Comparison of ENCODE assay signal across 7 cellular contexts in genomic region chr19:1019980-1020867, GRCh38. TPM values are rescaled to one million over a fixed set of nuclear protein-coding genes. Genes with fewer than 3 reads are reported as not detected.
DNase-seq lines count a peak whose midpoint lies in the region; ATAC-seq and TF ChIP-seq lines count a peak whose summit lies in the region.
"Had no signal": no experiment of that assay in that cellular context is flagged by ENCODE, and none has a peak within 500 bp of the region (broad histone marks: within the 10 kb centered on the region; RNA-seq: fewer than 3 reads in every experiment).

No MANE protein-coding gene starts in this region.

- H3K4me2 ChIP-seq in smooth muscle cell, result peak overlapping the region; percentile 96

- H3K9ac ChIP-seq in endodermal cell (ENCODE audit: extremely low read depth, low read length, poor library complexity, severe bottlenecking), result peak overlapping the region; percentile 93
- peak overlapping the region; percentile 97 for H3K9ac ChIP-seq in smooth muscle cell (ENCODE audit: low read depth)

- H3K4me1 ChIP-seq in endodermal cell (ENCODE audit: control insufficient read depth, insufficient read depth, low read length), result peaks cover 13% of the 10 kb centered on the region
- peaks cover 27% of the 10 kb centered on the region for H3K4me1 ChIP-seq in smooth muscle cell (ENCODE audit: low read depth)

- peaks cover 54% of the 10 kb centered on the region for H3K79me2 ChIP-seq in smooth muscle cell (ENCODE audit: low read depth)

- H3K27me3 ChIP-seq in endodermal cell (ENCODE audit: control insufficient read depth, insufficient read depth, low read length, poor library complexity, severe bottlenecking), result no peaks in the 10 kb centered on the region
- H3K27me3 ChIP-seq in smooth muscle cell (ENCODE audit: low read depth), result no peaks in the 10 kb centered on the region

- peaks cover 10% of the 10 kb centered on the region for H3F3A ChIP-seq in smooth muscle cell (ENCODE audit: low read depth)

- peak; percentile 67 for DNase-seq in Right ventricle myocardium superior
- DNase-seq in left cardiac atrium, result no peak
- no peak for DNase-seq in endodermal cell
- no peak for DNase-seq in smooth muscle cell (lab: John Stamatoyannopoulos, UW; ENCODE audit: unreplicated experiment)
- DNase-seq in NCI-H2227 treated with DMSO at 0.1 percent for 48 hours (lab: John Stamatoyannopoulos, UW), result no peak
- no peak for DNase-seq in NCI-H524 (lab: John Stamatoyannopoulos, UW)

- no peak overlapping the region for H2AFZ ChIP-seq in smooth muscle cell (ENCODE audit: low read depth)

- H3K27ac ChIP-seq in endodermal cell (ENCODE audit: low read depth, low read length) (peak overlapping the region; percentile 99), smooth muscle cell (ENCODE audit: low read depth) (peak overlapping the region; percentile 95)

- H3K27ac Mint-ChIP-seq in endodermal cell, result peak overlapping the region; percentile 90

- H3K4me3 Mint-ChIP-seq in endodermal cell, result peak overlapping the region; percentile 89

- H3K4me1 Mint-ChIP-seq in endodermal cell, result peaks cover 7% of the 10 kb centered on the region

- no peak for ATAC-seq in Right ventricle myocardium superior (ENCODE audit: poor library complexity)
- no peak for ATAC-seq in left cardiac atrium

- H3K9me3 ChIP-seq in endodermal cell (ENCODE audit: control insufficient read depth, low read length) (no peaks in the 10 kb centered on the region), smooth muscle cell (replicated peaks; ENCODE audit: low read depth) (no peaks in the 10 kb centered on the region)

- intact Hi-C loops in Right ventricle myocardium superior (cut with DNase I) (loop anchor here (5.0 to 10.0 kb wide), 2 partner anchors 82 to 215 kb away; partner anchors contain the start of genes CBARP and GPX4), left cardiac atrium (cut with DNase I) (no loop called here)

- no peaks in the 10 kb centered on the region for H3K9me3 Mint-ChIP-seq in endodermal cell

- H3K27me3 Mint-ChIP-seq in endodermal cell (ENCODE audit: insufficient read depth), result peaks cover 1% of the 10 kb centered on the region

- H3K4me3 ChIP-seq in endodermal cell (ENCODE audit: low read length), result peak overlapping the region; percentile 92
- H3K4me3 ChIP-seq in smooth muscle cell, result peak overlapping the region; percentile 87

- no peaks in the 10 kb centered on the region for H3K36me3 Mint-ChIP-seq in endodermal cell (ENCODE audit: low read depth)

- 6 to 12% methylated on average over 22 to 60 of the region's 60 CpGs for WGBS in endodermal cell (ENCODE audit: insufficient coverage in 1 of 2, insufficient read length in 1 of 2), 2 experiments
- 6% methylated on average over 40 of the region's 60 CpGs for WGBS in smooth muscle cell (ENCODE audit: low lambda C conversion rate)

- H3K36me3 ChIP-seq in endodermal cell (ENCODE audit: control insufficient read depth, insufficient read depth, low read length) (peaks cover 8% of the 10 kb centered on the region), smooth muscle cell (ENCODE audit: low read depth) (no peaks in the 10 kb centered on the region)

- H4K20me1 ChIP-seq in smooth muscle cell (ENCODE audit: low read depth), result peaks cover 54% of the 10 kb centered on the region

- no peak for TF ChIP-seq CTCF in endodermal cell (conservative IDR thresholded peaks at IDR 0.05)
- no peak for TF ChIP-seq CTCF in smooth muscle cell (IDR thresholded peaks at IDR 0.05; ENCODE audit: borderline replicate concordance, insufficient read depth, poor library complexity, severe bottlenecking)

RNA-seq across cellular contexts. Expression of gene TMEM259, which starts 0.7 kb away (rescaled TPM):
- total RNA-seq in Right ventricle myocardium superior (109 TPM), left cardiac atrium (100 to 1,000 TPM; 110 to 144 TPM), endodermal cell (100 to 1,000 TPM; 157 to 176 TPM), smooth muscle cell (112 and 133 TPM in 2 replicates)
- polyA plus RNA-seq in endodermal cell (2013, experiment 1 of 2), result 146 TPM
- 122 TPM for polyA plus RNA-seq in endodermal cell (2013, experiment 2 of 2)
- polyA plus RNA-seq in smooth muscle cell, result 232 and 301 TPM in 2 replicates

RNA-seq across cellular contexts. Expression of gene RNU6-2, which starts 1.1 kb away (rescaled TPM):
- not detected for total RNA-seq in Right ventricle myocardium superior
- total RNA-seq in left cardiac atrium, result not detected
- total RNA-seq in endodermal cell, result not detected
- polyA plus RNA-seq in endodermal cell (2013, experiment 1 of 2), result under 0.01 TPM
- under 0.01 TPM for polyA plus RNA-seq in endodermal cell (2013, experiment 2 of 2)
- not detected in 2 replicates for total RNA-seq in smooth muscle cell
- polyA plus RNA-seq in smooth muscle cell, result not detected in 2 replicates
- total RNA-seq: renal cortical epithelial cell had no signal

RNA-seq across cellular contexts. Expression of gene CNN2, which starts 6.2 kb away (rescaled TPM):
- total RNA-seq in Right ventricle myocardium superior (69.8 TPM), left cardiac atrium (10 to 100 TPM; 74.4 to 83.8 TPM), endodermal cell (100 to 1,000 TPM; 426 to 469 TPM), smooth muscle cell (150 and 155 TPM in 2 replicates)
- 225 TPM for polyA plus RNA-seq in endodermal cell (2013, experiment 1 of 2)
- polyA plus RNA-seq in endodermal cell (2013, experiment 2 of 2), result 200 TPM
- 392 and 404 TPM in 2 replicates for polyA plus RNA-seq in smooth muscle cell

RNA-seq across cellular contexts. Expression of gene ABCA7, which starts 19.7 kb away (rescaled TPM):
- total RNA-seq in Right ventricle myocardium superior (5.2 TPM), left cardiac atrium (10 to 100 TPM in 1 of 2 donors, 1 to 10 TPM in 1; 7.7 to 10.0 TPM), endodermal cell (10 to 100 TPM; 67.2 to 68.7 TPM), smooth muscle cell (4.1 and 5.0 TPM in 2 replicates)
- polyA plus RNA-seq in endodermal cell (2013, experiment 1 of 2), result 16.2 TPM
- polyA plus RNA-seq in endodermal cell (2013, experiment 2 of 2), result 16.2 TPM
- polyA plus RNA-seq in smooth muscle cell, result 11.8 and 26.5 TPM in 2 replicates

RNA-seq across cellular contexts. Expression of gene GRIN3B, which starts 20.0 kb away (rescaled TPM):
- total RNA-seq in Right ventricle myocardium superior (not detected), left cardiac atrium (under 1 TPM in 1 of 2 donors, not detected in 1; 0.06 TPM), endodermal cell (1 to 10 TPM; 2.0 TPM), smooth muscle cell (1.2 and 12.6 TPM in 2 replicates)
- 0.85 TPM for polyA plus RNA-seq in endodermal cell (2013, experiment 1 of 2)
- 0.50 TPM for polyA plus RNA-seq in endodermal cell (2013, experiment 2 of 2)
- 1.2 and 3.6 TPM in 2 replicates for polyA plus RNA-seq in smooth muscle cell
